In the genomic region with DNA sequence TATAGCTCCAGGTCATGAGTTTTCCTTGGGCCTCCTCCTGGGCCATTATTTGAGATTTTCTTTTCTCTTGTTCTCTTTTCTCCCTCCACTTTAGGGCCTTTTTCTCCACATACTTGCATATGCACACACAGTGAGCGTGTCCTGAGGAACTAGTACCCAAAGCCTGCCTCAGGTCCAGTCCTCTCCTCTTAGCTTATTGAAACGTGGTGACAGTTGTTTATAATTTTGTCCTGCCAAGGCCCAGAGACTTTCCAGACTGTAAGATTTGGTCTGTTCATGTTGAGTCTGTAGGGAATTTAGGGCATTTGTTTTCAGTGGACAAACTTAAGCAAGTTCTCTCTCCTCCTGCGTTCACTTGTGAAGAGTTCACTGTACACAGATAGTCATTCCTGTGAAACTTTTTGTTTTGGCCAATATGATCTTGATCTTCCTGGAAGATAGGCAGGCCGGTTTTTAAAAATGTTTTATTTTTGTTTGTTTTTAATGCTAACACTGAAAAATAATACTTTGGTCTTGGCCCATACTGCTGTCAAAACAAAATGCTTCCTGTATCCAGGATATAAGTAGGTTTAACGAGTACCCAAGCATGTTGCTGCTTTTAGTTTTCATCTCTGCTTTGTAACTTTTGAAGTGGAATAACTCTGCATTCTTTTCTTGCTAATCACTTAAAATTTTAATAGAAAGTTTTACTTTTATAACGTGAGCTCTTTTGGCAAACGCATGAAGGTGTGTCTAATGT, we compare ENCODE assay signal across 21 cellular contexts. TPM values are rescaled to one million over a fixed set of nuclear protein-coding genes. Genes with fewer than 3 reads are reported as not detected.
DNase-seq lines count a peak whose midpoint lies in the region; ATAC-seq, FAIRE-seq and TF ChIP-seq lines count a peak whose summit lies in the region.
"Had no signal": no experiment of that assay in that cellular context is flagged by ENCODE, and none has a peak within 500 bp of the region (broad histone marks: within the 10 kb centered on the region; RNA-seq: fewer than 3 reads in every experiment).

No MANE protein-coding gene starts in this region.

- DNase-seq in EH (ENCODE audit: low read depth) = peak; percentile 45
- DNase-seq in ascending aorta (ENCODE audit: low spot score in 2 of 2) = no peak
- DNase-seq in keratinocyte (ENCODE audit: low read depth, low spot score) = no peak
- no peak for DNase-seq in sciatic nerve (ENCODE audit: low spot score)
- no peak for DNase-seq in SIG-M5 (lab: John Stamatoyannopoulos, UW)
- no peak for DNase-seq in SKM-1 treated with dmso at 0.1 percent for 144 hours (lab: John Stamatoyannopoulos, UW; ENCODE audit: unreplicated experiment)
- DNase-seq in NCI-H1436 (lab: John Stamatoyannopoulos, UW) = no peak
- DNase-seq: activated B cell treated with CpG ODN at 0.5 μM for 24 hours; activated gamma-delta T cell treated with Interleukin-2 at 50 U/mL for 16 hours; COR-L47; effector CD4-positive, alpha-beta T cell; left ventricle myocardium superior; MV-4-11; NCI-H2171; NCI-H774; nephron progenitor cell; T-cell had no signal

- no peak for FAIRE-seq in keratinocyte (lab: Jason Lieb, UNC)
- FAIRE-seq: H1, HepG2 had no signal

- H3K4me1 ChIP-seq in ascending aorta (peaks cover 0 to 37% of the 10 kb centered on the region in 2 donors), keratinocyte (ENCODE audit: control insufficient read depth, extremely low read depth, insufficient read depth, low read length) (peaks cover 36% of the 10 kb centered on the region)

- intact Hi-C loops in ascending aorta (cut with DNase I) = no loop called here
- intact Hi-C loops in sciatic nerve (cut with DNase I) = no loop called here

- no peaks in the 10 kb centered on the region for H3K9me3 ChIP-seq in ascending aorta
- no peaks in the 10 kb centered on the region for H3K9me3 ChIP-seq in keratinocyte (ENCODE audit: control insufficient read depth, low read depth, low read length)

- no peaks in the 10 kb centered on the region for H3K36me3 ChIP-seq in ascending aorta
- H3K36me3 ChIP-seq in keratinocyte (ENCODE audit: control insufficient read depth in 2 of 2, extremely low read depth in 1 of 2, insufficient read depth in 2 of 2, low read length in 2 of 2) = no peaks in the 10 kb centered on the region

- H3K9me1 ChIP-seq in keratinocyte (ENCODE audit: control insufficient read depth, extremely low read depth, insufficient read depth, low read length) = no peaks in the 10 kb centered on the region

- H3K4me2 ChIP-seq in keratinocyte (ENCODE audit: control insufficient read depth, extremely low read depth, insufficient read depth, low read depth, low read length) = peak overlapping the region; percentile 51

- H3K79me2 ChIP-seq in keratinocyte (ENCODE audit: control insufficient read depth, insufficient read depth, low read length) = peaks cover 72% of the 10 kb centered on the region

- no peaks in the 10 kb centered on the region for H4K20me1 ChIP-seq in keratinocyte (ENCODE audit: control insufficient read depth, extremely low read depth, insufficient read depth, low read length)

- H3K27me3 ChIP-seq in ascending aorta (no peaks in the 10 kb centered on the region), keratinocyte (ENCODE audit: control insufficient read depth, extremely low read depth, insufficient read depth, low read length) (no peaks in the 10 kb centered on the region)

- dilution Hi-C loops in keratinocyte (cut with MboI; ENCODE audit: extremely low pct_ligation_motif_present, low sequenced_read_pairs) = no loop called here

- H3K27ac ChIP-seq in ascending aorta (peak overlapping the region; percentile 67 to 75), keratinocyte (ENCODE audit: control insufficient read depth, insufficient read depth, low read length) (no peak overlapping the region)

- H3K4me3 ChIP-seq in ascending aorta (peak overlapping the region in 1 of 2 donors; percentile 35), keratinocyte (ENCODE audit: control insufficient read depth in 2 of 3, extremely low read depth in 1 of 3, insufficient read depth in 2 of 3, low read depth in 1 of 3, low read length in 3 of 3) (no peak overlapping the region)
- H3K4me3 ChIP-seq: skin epidermis had no signal

- peak; percentile 57 for ATAC-seq in sciatic nerve
- no peak for ATAC-seq in HG02763 (IDR thresholded peaks at IDR 0.05; ENCODE audit: unreplicated experiment)
- ATAC-seq: left ventricle myocardium superior, T-cell had no signal

- TF ChIP-seq CTCF in ascending aorta (IDR thresholded peaks at IDR 0.05) (no peak), keratinocyte (optimal IDR thresholded peaks at IDR 0.05 in 1 of 3, IDR thresholded peaks at IDR 0.05 in 1 of 3, conservative IDR thresholded peaks at IDR 0.05 in 1 of 3; ENCODE audit: extremely low read depth in 1 of 3, insufficient read depth in 2 of 3, low read length in 3 of 3) (no peak)

- H2AFZ ChIP-seq in keratinocyte (ENCODE audit: control insufficient read depth, low read length) = no peak overlapping the region

- H3K9ac ChIP-seq in keratinocyte (ENCODE audit: control insufficient read depth, extremely low read depth, insufficient read depth, low read length) = no peak overlapping the region

RNA-seq across cellular contexts. Expression of a gene that starts 20.7 kb away (rescaled TPM):
- 16.3 TPM for total RNA-seq in ascending aorta
- polyA plus RNA-seq in keratinocyte = 16.2 to 19.7 TPM (median 18.5 TPM) in 3 replicates
- polyA plus RNA-seq in keratinocyte (2011; ENCODE audit: low read depth) = 16.6 TPM
- 15.8 and 20.8 TPM in 2 replicates for polyA plus RNA-seq in keratinocyte (2011; cell fraction: cytosol; rRNA removed)
- 23.5 and 26.7 TPM in 2 replicates for polyA plus RNA-seq in keratinocyte (2011; cell fraction: nucleus; rRNA removed)
- 15.0 and 22.8 TPM in 2 replicates for polyA plus RNA-seq in keratinocyte (2012; ENCODE audit: low replicate concordance)
- polyA minus RNA-seq in keratinocyte = 16.9 to 18.9 TPM (median 17.7 TPM) in 3 replicates
- 13.6 TPM for polyA minus RNA-seq in keratinocyte (2011; cell fraction: cytosol; rRNA and poly(A)+ RNA removed)
- polyA minus RNA-seq in keratinocyte (2011; cell fraction: nucleus; rRNA and poly(A)+ RNA removed) = 15.6 and 22.0 TPM in 2 replicates
- 19.5 TPM for total RNA-seq in sciatic nerve
